In the genomic region with DNA sequence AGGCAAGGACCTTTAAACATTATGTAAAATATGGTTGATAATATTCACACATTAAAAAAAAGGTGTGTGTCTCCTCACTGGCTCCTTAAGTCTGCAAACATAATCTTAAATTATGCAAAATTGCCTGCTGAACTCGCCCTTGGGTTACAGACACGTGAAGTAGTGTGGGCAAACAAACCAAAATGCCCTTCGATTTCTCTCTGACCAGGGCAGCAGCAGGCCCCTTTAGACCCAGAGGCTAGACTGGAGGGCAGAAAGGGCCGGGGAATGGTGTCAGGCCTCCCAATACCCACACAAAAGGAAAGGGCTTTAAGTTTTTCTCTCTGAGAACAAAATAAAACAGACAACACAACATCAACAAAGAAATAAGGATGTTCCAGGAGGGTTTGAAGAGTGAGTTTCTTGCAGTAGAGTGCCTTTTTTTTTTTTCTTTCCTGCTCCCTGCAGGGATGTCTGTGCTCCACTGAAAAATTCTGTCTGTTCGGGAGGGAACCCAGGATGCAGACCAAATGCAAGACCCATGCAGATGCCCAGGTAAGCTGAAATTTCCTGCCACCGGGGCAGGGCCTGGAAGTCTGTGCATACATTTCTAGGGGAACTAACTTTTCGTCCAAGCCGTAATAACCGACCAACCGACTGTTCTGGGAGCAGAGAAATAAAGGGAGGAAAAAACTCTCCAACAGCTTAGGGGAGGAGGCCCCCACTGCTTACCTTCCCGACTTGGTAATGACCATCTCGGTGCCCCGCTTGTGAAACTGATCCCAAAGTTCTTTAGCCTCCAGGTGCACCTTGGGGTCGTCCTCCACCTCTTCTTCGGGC, we compare ENCODE assay signal across 8 cellular contexts.
A peak's percentile ranks its signal among the peaks of the same experiment; 100 is the strongest.
DNase-seq lines count a peak whose midpoint lies in the region; TF ChIP-seq lines count a peak whose summit lies in the region.

No MANE protein-coding gene starts in this region.

- peaks cover 4% of the 10 kb centered on the region for H3K4me1 ChIP-seq in HEK293 (ENCODE audit: control insufficient read depth, insufficient read depth, low read length)
- peaks cover 0 to 15% of the 10 kb centered on the region in 2 donors for H3K4me1 ChIP-seq in muscle layer of duodenum (ENCODE audit: control insufficient read depth in 1 of 2, insufficient read depth in 2 of 2, low read length in 2 of 2)

- CTCF ChIA-PET in HEK293 (lab: Yijun Ruan, JAX): no interaction called here

- peaks cover 3 to 40% of the 10 kb centered on the region in 2 experiments; a peak in 2 of 3 replicates for H3K36me3 ChIP-seq in HEK293 (ENCODE audit: control insufficient read depth in 2 of 2, insufficient read depth in 1 of 2, low read length in 2 of 2)
- H3K36me3 ChIP-seq in muscle layer of duodenum (ENCODE audit: control insufficient read depth in 1 of 2, insufficient read depth in 2 of 2, low read length in 2 of 2): no peaks in the 10 kb centered on the region

- H3K4me3 ChIP-seq in HEK293 (ENCODE audit: low read depth, low read length) (peak overlapping the region; percentile 88), coronary artery (peak overlapping the region; percentile 77), muscle layer of duodenum (ENCODE audit: low read depth in 1 of 2, low read length in 2 of 2) (peak overlapping the region; percentile 85 to 86)

- no peak for TF ChIP-seq CTCF in 22Rv1 (IDR thresholded peaks at IDR 0.05)
- TF ChIP-seq CTCF in HEK293 (tag by site-specific recombination; IDR thresholded peaks at IDR 0.05): no peak
- TF ChIP-seq CTCF in coronary artery (IDR thresholded peaks at IDR 0.05): no peak

- peaks cover 6% of the 10 kb centered on the region for H3K27me3 ChIP-seq in muscle layer of duodenum (ENCODE audit: low read depth, low read length)

- DNase-seq in coronary artery (ENCODE audit: low spot score) (no peak), head of caudate nucleus (no peak), hypothalamus (lab: John Stamatoyannopoulos, UW) (no peak), NCI-H1694 (lab: John Stamatoyannopoulos, UW) (no peak)
- no peak for DNase-seq in stimulated activated CD4-positive, alpha-beta T cell treated with anti-CD3 and anti-CD28 coated beads, Interleukin-12 subunit alpha, Interleukin-12 subunit beta, amount 100 ng/mL, for 4 hours

- no peaks in the 10 kb centered on the region; the same call in 1 of the 2 replicates for H3K9me3 ChIP-seq in HEK293 (ENCODE audit: control insufficient read depth, insufficient read depth, low read depth, low read length)
- no peaks in the 10 kb centered on the region for H3K9me3 ChIP-seq in muscle layer of duodenum (ENCODE audit: control insufficient read depth in 1 of 2, low read length in 2 of 2)

- intact Hi-C loops in head of caudate nucleus (cut with DNase I): loop anchor here (10.0 kb wide), 1 partner anchor 278 kb away; a partner anchor contains a TSS

- POLR2A ChIA-PET in HEK293 (lab: Yijun Ruan, JAX): interaction anchor here (0.6 kb wide), 1 partner anchor 49 kb away, joined by 8 read pairs; no protein-coding TSS in a partner anchor

- peak overlapping the region; percentile 99 for H3K27ac ChIP-seq in 22Rv1
- H3K27ac ChIP-seq in HEK293 (ENCODE audit: extremely low read depth, low read depth, low read length): peak overlapping the region; percentile 91
- peak overlapping the region; percentile 71 to 84 for H3K27ac ChIP-seq in coronary artery
- H3K27ac ChIP-seq in muscle layer of duodenum (ENCODE audit: low read length): peak overlapping the region; percentile 96

TF ChIP-seq in HEK293, 187 proteins besides CTCF, POLR2A, EP300 and RAD21:
- TF ChIP-seq ZNF423 (tag by site-specific recombination; IDR thresholded peaks at IDR 0.05): no peak
- TF ChIP-seq ZBTB17 (tag by site-specific recombination; IDR thresholded peaks at IDR 0.05): no peak
- no peak for TF ChIP-seq ZNF548 (tag by site-specific recombination; IDR thresholded peaks at IDR 0.05)
- no peak for TF ChIP-seq SCRT2 (tag by site-specific recombination; IDR thresholded peaks at IDR 0.05)
- no peak for TF ChIP-seq TCF7L2 (IDR thresholded peaks at IDR 0.05; ENCODE audit: borderline replicate concordance, low read depth, low read length)
- TF ChIP-seq ZNF341 (tag by site-specific recombination; IDR thresholded peaks at IDR 0.05; ENCODE audit: low read depth): no peak
- TF ChIP-seq, protein P1, sequence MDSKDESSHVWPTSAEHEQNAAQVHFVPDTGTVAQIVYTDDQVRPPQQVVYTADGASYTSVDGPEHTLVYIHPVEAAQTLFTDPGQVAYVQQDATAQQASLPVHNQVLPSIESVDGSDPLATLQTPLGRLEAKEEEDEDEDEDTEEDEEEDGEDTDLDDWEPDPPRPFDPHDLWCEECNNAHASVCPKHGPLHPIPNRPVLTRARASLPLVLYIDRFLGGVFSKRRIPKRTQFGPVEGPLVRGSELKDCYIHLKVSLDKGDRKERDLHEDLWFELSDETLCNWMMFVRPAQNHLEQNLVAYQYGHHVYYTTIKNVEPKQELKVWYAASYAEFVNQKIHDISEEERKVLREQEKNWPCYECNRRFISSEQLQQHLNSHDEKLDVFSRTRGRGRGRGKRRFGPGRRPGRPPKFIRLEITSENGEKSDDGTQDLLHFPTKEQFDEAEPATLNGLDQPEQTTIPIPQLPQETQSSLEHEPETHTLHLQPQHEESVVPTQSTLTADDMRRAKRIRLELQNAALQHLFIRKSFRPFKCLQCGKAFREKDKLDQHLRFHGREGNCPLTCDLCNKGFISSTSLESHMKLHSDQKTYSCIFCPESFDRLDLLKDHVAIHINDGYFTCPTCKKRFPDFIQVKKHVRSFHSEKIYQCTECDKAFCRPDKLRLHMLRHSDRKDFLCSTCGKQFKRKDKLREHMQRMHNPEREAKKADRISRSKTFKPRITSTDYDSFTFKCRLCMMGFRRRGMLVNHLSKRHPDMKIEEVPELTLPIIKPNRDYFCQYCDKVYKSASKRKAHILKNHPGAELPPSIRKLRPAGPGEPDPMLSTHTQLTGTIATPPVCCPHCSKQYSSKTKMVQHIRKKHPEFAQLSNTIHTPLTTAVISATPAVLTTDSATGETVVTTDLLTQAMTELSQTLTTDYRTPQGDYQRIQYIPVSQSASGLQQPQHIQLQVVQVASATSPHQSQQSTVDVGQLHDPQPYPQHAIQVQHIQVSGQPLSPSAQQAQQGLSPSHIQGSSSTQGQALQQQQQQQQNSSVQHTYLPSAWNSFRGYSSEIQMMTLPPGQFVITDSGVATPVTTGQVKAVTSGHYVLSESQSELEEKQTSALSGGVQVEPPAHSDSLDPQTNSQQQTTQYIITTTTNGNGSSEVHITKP (tag by site-specific recombination; IDR thresholded peaks at IDR 0.05): peak; percentile 94
- TF ChIP-seq ZNF394 (tag by site-specific recombination; IDR thresholded peaks at IDR 0.05; ENCODE audit: borderline replicate concordance): no peak
- TF ChIP-seq ZNF223 (tag by site-specific recombination; IDR thresholded peaks at IDR 0.05): no peak
- no peak for TF ChIP-seq ZNF23 (tag by site-specific recombination; IDR thresholded peaks at IDR 0.05; ENCODE audit: borderline replicate concordance)
- TF ChIP-seq ZNF510 (tag by site-specific recombination; IDR thresholded peaks at IDR 0.05; ENCODE audit: insufficient replicate concordance): no peak
- TF ChIP-seq, protein P2, sequence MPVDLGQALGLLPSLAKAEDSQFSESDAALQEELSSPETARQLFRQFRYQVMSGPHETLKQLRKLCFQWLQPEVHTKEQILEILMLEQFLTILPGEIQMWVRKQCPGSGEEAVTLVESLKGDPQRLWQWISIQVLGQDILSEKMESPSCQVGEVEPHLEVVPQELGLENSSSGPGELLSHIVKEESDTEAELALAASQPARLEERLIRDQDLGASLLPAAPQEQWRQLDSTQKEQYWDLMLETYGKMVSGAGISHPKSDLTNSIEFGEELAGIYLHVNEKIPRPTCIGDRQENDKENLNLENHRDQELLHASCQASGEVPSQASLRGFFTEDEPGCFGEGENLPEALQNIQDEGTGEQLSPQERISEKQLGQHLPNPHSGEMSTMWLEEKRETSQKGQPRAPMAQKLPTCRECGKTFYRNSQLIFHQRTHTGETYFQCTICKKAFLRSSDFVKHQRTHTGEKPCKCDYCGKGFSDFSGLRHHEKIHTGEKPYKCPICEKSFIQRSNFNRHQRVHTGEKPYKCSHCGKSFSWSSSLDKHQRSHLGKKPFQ (tag by site-specific recombination; IDR thresholded peaks at IDR 0.05): no peak
- TF ChIP-seq ZFP37 (tag by site-specific recombination; IDR thresholded peaks at IDR 0.05): no peak
- no peak for TF ChIP-seq SCRT1 (tag by site-specific recombination; IDR thresholded peaks at IDR 0.05; ENCODE audit: borderline replicate concordance)
- TF ChIP-seq ZNF777 (tag by site-specific recombination; IDR thresholded peaks at IDR 0.05; ENCODE audit: borderline replicate concordance): 0 out of 2 replicates have a peak, but pooled peaks have one; percentile 8
- peak; percentile 92 for TF ChIP-seq ZBTB20 (tag by site-specific recombination; IDR thresholded peaks at IDR 0.05)
- no peak for TF ChIP-seq ZNF391 (tag by site-specific recombination; IDR thresholded peaks at IDR 0.05; ENCODE audit: borderline replicate concordance, low read depth)
- TF ChIP-seq HOXA7 (CRISPR knock-in tag; IDR thresholded peaks at IDR 0.05; ENCODE audit: borderline replicate concordance): no peak
